In the genomic region with DNA sequence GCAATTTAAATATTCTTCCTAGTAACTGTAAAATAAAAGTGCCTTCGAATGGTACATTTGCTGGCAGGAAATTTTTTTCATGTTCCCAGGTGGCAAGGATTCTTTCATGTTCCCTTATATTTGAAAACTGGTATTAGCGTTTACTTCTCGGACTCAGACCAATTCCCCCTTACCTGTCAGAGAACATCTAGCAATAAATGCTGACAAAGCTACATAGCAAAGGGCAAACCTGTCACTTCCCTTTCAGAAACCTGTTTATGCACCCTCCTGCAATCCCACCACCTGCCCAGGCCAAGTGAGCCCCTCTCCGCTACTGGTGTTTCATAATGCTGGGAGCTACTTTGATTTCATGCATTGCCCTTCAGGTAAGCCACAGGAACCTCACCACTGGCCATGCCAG, we compare ENCODE assay signal across 1 cellular context.
TF ChIP-seq lines count a peak whose summit lies in the region.

No MANE protein-coding gene starts in this region.

TF ChIP-seq in GM23338, 12 proteins besides CTCF, POLR2A, EP300 and RAD21 (continued from another document):
- TF ChIP-seq, protein P1, sequence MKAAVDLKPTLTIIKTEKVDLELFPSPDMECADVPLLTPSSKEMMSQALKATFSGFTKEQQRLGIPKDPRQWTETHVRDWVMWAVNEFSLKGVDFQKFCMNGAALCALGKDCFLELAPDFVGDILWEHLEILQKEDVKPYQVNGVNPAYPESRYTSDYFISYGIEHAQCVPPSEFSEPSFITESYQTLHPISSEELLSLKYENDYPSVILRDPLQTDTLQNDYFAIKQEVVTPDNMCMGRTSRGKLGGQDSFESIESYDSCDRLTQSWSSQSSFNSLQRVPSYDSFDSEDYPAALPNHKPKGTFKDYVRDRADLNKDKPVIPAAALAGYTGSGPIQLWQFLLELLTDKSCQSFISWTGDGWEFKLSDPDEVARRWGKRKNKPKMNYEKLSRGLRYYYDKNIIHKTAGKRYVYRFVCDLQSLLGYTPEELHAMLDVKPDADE (IDR thresholded peaks at IDR 0.05) = no peak
- TF ChIP-seq ZNF331 (CRISPR knock-in tag; IDR thresholded peaks at IDR 0.05; ENCODE audit: low read depth) (no peak), POLR2AphosphoS5 (IDR thresholded peaks at IDR 0.05; ENCODE audit: low read depth) (no peak)
- TF ChIP-seq, protein P2, sequence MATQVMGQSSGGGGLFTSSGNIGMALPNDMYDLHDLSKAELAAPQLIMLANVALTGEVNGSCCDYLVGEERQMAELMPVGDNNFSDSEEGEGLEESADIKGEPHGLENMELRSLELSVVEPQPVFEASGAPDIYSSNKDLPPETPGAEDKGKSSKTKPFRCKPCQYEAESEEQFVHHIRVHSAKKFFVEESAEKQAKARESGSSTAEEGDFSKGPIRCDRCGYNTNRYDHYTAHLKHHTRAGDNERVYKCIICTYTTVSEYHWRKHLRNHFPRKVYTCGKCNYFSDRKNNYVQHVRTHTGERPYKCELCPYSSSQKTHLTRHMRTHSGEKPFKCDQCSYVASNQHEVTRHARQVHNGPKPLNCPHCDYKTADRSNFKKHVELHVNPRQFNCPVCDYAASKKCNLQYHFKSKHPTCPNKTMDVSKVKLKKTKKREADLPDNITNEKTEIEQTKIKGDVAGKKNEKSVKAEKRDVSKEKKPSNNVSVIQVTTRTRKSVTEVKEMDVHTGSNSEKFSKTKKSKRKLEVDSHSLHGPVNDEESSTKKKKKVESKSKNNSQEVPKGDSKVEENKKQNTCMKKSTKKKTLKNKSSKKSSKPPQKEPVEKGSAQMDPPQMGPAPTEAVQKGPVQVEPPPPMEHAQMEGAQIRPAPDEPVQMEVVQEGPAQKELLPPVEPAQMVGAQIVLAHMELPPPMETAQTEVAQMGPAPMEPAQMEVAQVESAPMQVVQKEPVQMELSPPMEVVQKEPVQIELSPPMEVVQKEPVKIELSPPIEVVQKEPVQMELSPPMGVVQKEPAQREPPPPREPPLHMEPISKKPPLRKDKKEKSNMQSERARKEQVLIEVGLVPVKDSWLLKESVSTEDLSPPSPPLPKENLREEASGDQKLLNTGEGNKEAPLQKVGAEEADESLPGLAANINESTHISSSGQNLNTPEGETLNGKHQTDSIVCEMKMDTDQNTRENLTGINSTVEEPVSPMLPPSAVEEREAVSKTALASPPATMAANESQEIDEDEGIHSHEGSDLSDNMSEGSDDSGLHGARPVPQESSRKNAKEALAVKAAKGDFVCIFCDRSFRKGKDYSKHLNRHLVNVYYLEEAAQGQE (IDR thresholded peaks at IDR 0.05; ENCODE audit: unreplicated experiment) = no peak
